ENCODE assay signal across 1 cellular context in genomic region chr19:45705115-45705514, GRCh38.
TF ChIP-seq lines count a peak whose summit lies in the region.

No MANE protein-coding gene starts in this region.

TF ChIP-seq in WTC11, 78 proteins besides CTCF, POLR2A, EP300 and RAD21 (continued from another document):
- no peak for TF ChIP-seq ZNF396 (CRISPR knock-in tag; IDR thresholded peaks at IDR 0.05; ENCODE audit: borderline replicate concordance)
- TF ChIP-seq TCF7 (CRISPR knock-in tag; IDR thresholded peaks at IDR 0.05; ENCODE audit: low read depth), result no peak
- TF ChIP-seq PRDM15 (CRISPR knock-in tag; IDR thresholded peaks at IDR 0.05), result no peak
- TF ChIP-seq JUN (CRISPR knock-in tag; IDR thresholded peaks at IDR 0.05), result no peak
- no peak for TF ChIP-seq CDX4 (CRISPR knock-in tag; IDR thresholded peaks at IDR 0.05; ENCODE audit: borderline replicate concordance)
- TF ChIP-seq ATF2 (CRISPR knock-in tag; IDR thresholded peaks at IDR 0.05; ENCODE audit: borderline replicate concordance, low read depth), result no peak
- TF ChIP-seq PREB (CRISPR knock-in tag; IDR thresholded peaks at IDR 0.05; ENCODE audit: borderline replicate concordance), result no peak
- no peak for TF ChIP-seq SMAD3 (CRISPR knock-in tag; IDR thresholded peaks at IDR 0.05; ENCODE audit: borderline replicate concordance)
- no peak for TF ChIP-seq HMGXB4 (CRISPR knock-in tag; IDR thresholded peaks at IDR 0.05)
